ENCODE assay signal across 1 cellular context in genomic region chr2:218221015-218221414, GRCh38.
TF ChIP-seq lines count a peak whose summit lies in the region.

No MANE protein-coding gene starts in this region.

TF ChIP-seq in WTC11, 78 proteins besides CTCF, POLR2A, EP300 and RAD21 (continued from another document):
- TF ChIP-seq AR (CRISPR knock-in tag; IDR thresholded peaks at IDR 0.05) (no peak), MAX (CRISPR knock-in tag; IDR thresholded peaks at IDR 0.05) (no peak), OVOL2 (CRISPR knock-in tag; IDR thresholded peaks at IDR 0.05; ENCODE audit: borderline replicate concordance) (no peak), RORB (CRISPR knock-in tag; IDR thresholded peaks at IDR 0.05) (no peak)
